ENCODE assay signal across 8 cellular contexts in the genomic region with DNA sequence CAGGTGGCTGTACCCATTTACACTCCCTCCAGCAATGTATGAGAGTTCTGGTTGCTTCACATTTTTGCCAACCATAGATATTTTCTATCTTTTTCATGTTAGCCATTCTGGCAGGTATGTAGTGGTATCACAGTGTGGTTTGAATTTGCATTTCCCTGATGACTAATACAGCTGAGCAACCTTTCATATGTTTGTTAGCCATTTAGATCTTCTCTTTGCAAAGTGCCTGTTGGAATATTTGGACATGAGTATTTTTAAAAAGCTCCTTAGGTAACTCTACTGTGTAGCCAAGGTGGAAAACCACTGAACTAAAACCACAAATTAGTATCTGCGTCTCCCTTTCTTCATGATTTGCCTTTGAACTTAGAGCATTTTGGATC. TPM values are rescaled to one million over a fixed set of nuclear protein-coding genes. Genes with fewer than 3 reads are reported as not detected.
A peak's percentile ranks its signal among the peaks of the same experiment; 100 is the strongest.
DNase-seq lines count a peak whose midpoint lies in the region; ATAC-seq and TF ChIP-seq lines count a peak whose summit lies in the region.

No MANE protein-coding gene starts in this region.

- H3K4me1 ChIP-seq in DOHH2 (ENCODE audit: control insufficient read depth, low read length) (peaks cover 61% of the 10 kb centered on the region), OCI-LY3 (ENCODE audit: low read length) (peaks cover 17% of the 10 kb centered on the region), GM23338 (ENCODE audit: insufficient read depth) (peaks cover 17% of the 10 kb centered on the region)

- H3K27ac ChIP-seq in DOHH2 (ENCODE audit: low read depth, low read length) (no peak overlapping the region), OCI-LY3 (ENCODE audit: low read length) (no peak overlapping the region), GM23338 (ENCODE audit: low read depth) (no peak overlapping the region)

- H3F3A ChIP-seq in DOHH2 (ENCODE audit: control insufficient read depth, insufficient read depth) (peaks cover 5% of the 10 kb centered on the region), GM23338 (replicated peaks; ENCODE audit: low read depth) (no peaks in the 10 kb centered on the region)

- no peak overlapping the region for H3K27ac Mint-ChIP-seq in GM23338

- H3K4me3 Mint-ChIP-seq in GM23338 = no peak overlapping the region

- peaks cover 5% of the 10 kb centered on the region for H3K27me3 Mint-ChIP-seq in GM23338 (ENCODE audit: insufficient read depth, low read depth, poor library complexity)

- H3K9ac ChIP-seq in OCI-LY3 (ENCODE audit: low read length) = no peak overlapping the region

- TF ChIP-seq CTCF in DOHH2 (IDR thresholded peaks at IDR 0.05; ENCODE audit: low read depth, low read length, poor library complexity, severe bottlenecking) = no peak
- TF ChIP-seq CTCF in OCI-LY3 (IDR thresholded peaks at IDR 0.05; ENCODE audit: low read depth, low read length) = no peak
- no peak for TF ChIP-seq CTCF in fibroblast of the aortic adventitia (IDR thresholded peaks at IDR 0.05; ENCODE audit: insufficient read depth, low read length)
- TF ChIP-seq CTCF in GM23338 (conservative IDR thresholded peaks at IDR 0.05; ENCODE audit: low read depth in 2 of 2) = no peak

- H3K9me3 ChIP-seq in DOHH2 (ENCODE audit: control insufficient read depth, insufficient read depth, low read length) (no peaks in the 10 kb centered on the region), OCI-LY3 (ENCODE audit: insufficient read depth, low read length) (no peaks in the 10 kb centered on the region)

- H3K4me2 ChIP-seq in DOHH2 (ENCODE audit: low read length) = peak overlapping the region; percentile 70; the same call in 1 of the 2 replicates
- H3K4me2 ChIP-seq in OCI-LY3 (ENCODE audit: low read length) = peak overlapping the region; percentile 5
- no peak overlapping the region for H3K4me2 ChIP-seq in GM23338

- ATAC-seq in GM21786 (IDR thresholded peaks at IDR 0.05; ENCODE audit: unreplicated experiment) (peak; percentile 40), GM23338 (no peak)

- H3K79me2 ChIP-seq in DOHH2 (ENCODE audit: control insufficient read depth, low read length) (no peaks in the 10 kb centered on the region), OCI-LY3 (ENCODE audit: low read length) (no peaks in the 10 kb centered on the region), GM23338 (replicated peaks; ENCODE audit: insufficient read depth) (no peaks in the 10 kb centered on the region)

- H3K9me3 Mint-ChIP-seq in GM23338 = no peaks in the 10 kb centered on the region; the same call in 2 of the 3 replicates

- peaks cover 28% of the 10 kb centered on the region for H3K4me1 Mint-ChIP-seq in GM23338

- no peak overlapping the region for H2AFZ ChIP-seq in OCI-LY3 (ENCODE audit: low read depth, low read length)
- no peak overlapping the region for H2AFZ ChIP-seq in GM23338

- H3K9me2 ChIP-seq in DOHH2 (replicated peaks; ENCODE audit: control insufficient read depth, low read length) = no peaks in the 10 kb centered on the region
- no peaks in the 10 kb centered on the region for H3K9me2 ChIP-seq in GM23338 (ENCODE audit: insufficient read depth)

- no peaks in the 10 kb centered on the region; the same call in 2 of the 3 replicates for H3K36me3 Mint-ChIP-seq in GM23338 (ENCODE audit: low read depth)

- H3K36me3 ChIP-seq in DOHH2 (ENCODE audit: control insufficient read depth, low read length) (no peaks in the 10 kb centered on the region), OCI-LY3 (replicated peaks; ENCODE audit: low read depth, low read length) (no peaks in the 10 kb centered on the region), GM23338 (ENCODE audit: insufficient read depth) (no peaks in the 10 kb centered on the region)

- H3K27me3 ChIP-seq in DOHH2 (ENCODE audit: control insufficient read depth, low read length) (peaks cover 52% of the 10 kb centered on the region), OCI-LY3 (ENCODE audit: low read depth, low read length) (no peaks in the 10 kb centered on the region), GM23338 (ENCODE audit: insufficient read depth) (no peaks in the 10 kb centered on the region)

- H3K4me3 ChIP-seq in DOHH2 (ENCODE audit: low read length) = no peak overlapping the region
- H3K4me3 ChIP-seq in OCI-LY3 (ENCODE audit: low read length) = no peak overlapping the region
- no peak overlapping the region for H3K4me3 ChIP-seq in fibroblast of the aortic adventitia (ENCODE audit: low read depth, low read length)
- no peak overlapping the region for H3K4me3 ChIP-seq in GM23338

- H4K20me1 ChIP-seq in DOHH2 (ENCODE audit: control insufficient read depth, insufficient read depth, low read depth, low read length) = no peaks in the 10 kb centered on the region
- H4K20me1 ChIP-seq in OCI-LY3 (ENCODE audit: insufficient read depth, low read length) = no peaks in the 10 kb centered on the region
- H4K20me1 ChIP-seq in GM23338 (replicated peaks; ENCODE audit: insufficient read depth) = no peaks in the 10 kb centered on the region

- DNase-seq in fibroblast of the aortic adventitia (ENCODE audit: low read depth) = peak; percentile 59
- no peak for DNase-seq in NCI-H345 treated with DMSO at 0.1 percent for 48 hours (lab: John Stamatoyannopoulos, UW; ENCODE audit: unreplicated experiment)
- DNase-seq in NCI-H1436 treated with DMSO at 0.1 percent for 48 hours (lab: John Stamatoyannopoulos, UW) = no peak
- no peak for DNase-seq in 8988T
- DNase-seq in GM23338 (ENCODE audit: low spot score) = no peak

TF ChIP-seq in GM23338, 12 proteins besides CTCF, POLR2A, EP300 and RAD21:
- TF ChIP-seq, protein P1, sequence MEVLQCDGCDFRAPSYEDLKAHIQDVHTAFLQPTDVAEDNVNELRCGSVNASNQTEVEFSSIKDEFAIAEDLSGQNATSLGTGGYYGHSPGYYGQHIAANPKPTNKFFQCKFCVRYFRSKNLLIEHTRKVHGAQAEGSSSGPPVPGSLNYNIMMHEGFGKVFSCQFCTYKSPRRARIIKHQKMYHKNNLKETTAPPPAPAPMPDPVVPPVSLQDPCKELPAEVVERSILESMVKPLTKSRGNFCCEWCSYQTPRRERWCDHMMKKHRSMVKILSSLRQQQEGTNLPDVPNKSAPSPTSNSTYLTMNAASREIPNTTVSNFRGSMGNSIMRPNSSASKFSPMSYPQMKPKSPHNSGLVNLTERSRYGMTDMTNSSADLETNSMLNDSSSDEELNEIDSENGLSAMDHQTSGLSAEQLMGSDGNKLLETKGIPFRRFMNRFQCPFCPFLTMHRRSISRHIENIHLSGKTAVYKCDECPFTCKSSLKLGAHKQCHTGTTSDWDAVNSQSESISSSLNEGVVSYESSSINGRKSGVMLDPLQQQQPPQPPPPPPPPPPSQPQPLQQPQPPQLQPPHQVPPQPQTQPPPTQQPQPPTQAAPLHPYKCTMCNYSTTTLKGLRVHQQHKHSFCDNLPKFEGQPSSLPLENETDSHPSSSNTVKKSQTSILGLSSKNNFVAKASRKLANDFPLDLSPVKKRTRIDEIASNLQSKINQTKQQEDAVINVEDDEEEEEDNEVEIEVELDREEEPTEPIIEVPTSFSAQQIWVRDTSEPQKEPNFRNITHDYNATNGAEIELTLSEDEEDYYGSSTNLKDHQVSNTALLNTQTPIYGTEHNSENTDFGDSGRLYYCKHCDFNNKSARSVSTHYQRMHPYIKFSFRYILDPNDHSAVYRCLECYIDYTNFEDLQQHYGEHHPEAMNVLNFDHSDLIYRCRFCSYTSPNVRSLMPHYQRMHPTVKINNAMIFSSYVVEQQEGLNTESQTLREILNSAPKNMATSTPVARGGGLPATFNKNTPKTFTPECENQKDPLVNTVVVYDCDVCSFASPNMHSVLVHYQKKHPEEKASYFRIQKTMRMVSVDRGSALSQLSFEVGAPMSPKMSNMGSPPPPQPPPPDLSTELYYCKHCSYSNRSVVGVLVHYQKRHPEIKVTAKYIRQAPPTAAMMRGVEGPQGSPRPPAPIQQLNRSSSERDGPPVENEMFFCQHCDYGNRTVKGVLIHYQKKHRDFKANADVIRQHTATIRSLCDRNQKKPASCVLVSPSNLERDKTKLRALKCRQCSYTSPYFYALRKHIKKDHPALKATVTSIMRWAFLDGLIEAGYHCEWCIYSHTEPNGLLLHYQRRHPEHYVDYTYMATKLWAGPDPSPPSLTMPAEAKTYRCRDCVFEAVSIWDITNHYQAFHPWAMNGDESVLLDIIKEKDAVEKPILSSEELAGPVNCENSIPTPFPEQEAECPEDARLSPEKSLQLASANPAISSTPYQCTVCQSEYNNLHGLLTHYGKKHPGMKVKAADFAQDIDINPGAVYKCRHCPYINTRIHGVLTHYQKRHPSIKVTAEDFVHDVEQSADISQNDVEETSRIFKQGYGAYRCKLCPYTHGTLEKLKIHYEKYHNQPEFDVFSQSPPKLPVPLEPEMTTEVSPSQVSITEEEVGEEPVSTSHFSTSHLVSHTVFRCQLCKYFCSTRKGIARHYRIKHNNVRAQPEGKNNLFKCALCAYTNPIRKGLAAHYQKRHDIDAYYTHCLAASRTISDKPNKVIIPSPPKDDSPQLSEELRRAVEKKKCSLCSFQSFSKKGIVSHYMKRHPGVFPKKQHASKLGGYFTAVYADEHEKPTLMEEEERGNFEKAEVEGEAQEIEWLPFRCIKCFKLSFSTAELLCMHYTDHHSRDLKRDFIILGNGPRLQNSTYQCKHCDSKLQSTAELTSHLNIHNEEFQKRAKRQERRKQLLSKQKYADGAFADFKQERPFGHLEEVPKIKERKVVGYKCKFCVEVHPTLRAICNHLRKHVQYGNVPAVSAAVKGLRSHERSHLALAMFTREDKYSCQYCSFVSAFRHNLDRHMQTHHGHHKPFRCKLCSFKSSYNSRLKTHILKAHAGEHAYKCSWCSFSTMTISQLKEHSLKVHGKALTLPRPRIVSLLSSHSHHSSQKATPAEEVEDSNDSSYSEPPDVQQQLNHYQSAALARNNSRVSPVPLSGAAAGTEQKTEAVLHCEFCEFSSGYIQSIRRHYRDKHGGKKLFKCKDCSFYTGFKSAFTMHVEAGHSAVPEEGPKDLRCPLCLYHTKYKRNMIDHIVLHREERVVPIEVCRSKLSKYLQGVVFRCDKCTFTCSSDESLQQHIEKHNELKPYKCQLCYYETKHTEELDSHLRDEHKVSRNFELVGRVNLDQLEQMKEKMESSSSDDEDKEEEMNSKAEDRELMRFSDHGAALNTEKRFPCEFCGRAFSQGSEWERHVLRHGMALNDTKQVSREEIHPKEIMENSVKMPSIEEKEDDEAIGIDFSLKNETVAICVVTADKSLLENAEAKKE (CRISPR knock-in tag; IDR thresholded peaks at IDR 0.05) = no peak
- TF ChIP-seq NANOG (IDR thresholded peaks at IDR 0.05; ENCODE audit: borderline replicate concordance) = no peak
TF ChIP-seq in GM23338: peak in this region for 0.

RNA-seq across cellular contexts. Expression of a gene that starts 31.9 kb away (rescaled TPM):
- total RNA-seq in fibroblast of the aortic adventitia (ENCODE audit: low replicate concordance) = 17.1 and 24.6 TPM in 2 replicates
- total RNA-seq in GM23338 (2014; rRNA removed; shearing (Covaris generic)) = 6.4 and 6.9 TPM in 2 replicates
- 8.6 and 9.1 TPM in 2 replicates for polyA plus RNA-seq in GM23338 (2016; fragmentation: Nextera tagmentation; extraction: Ambion mirVana)
